ENCODE assay signal across 7 cellular contexts in genomic region chr7:35184961-35185360, GRCh38.
DNase-seq lines count a peak whose midpoint lies in the region; TF ChIP-seq lines count a peak whose summit lies in the region.
"Not testable (repeated sequence)": the region's sequence is repeated elsewhere in the genome, so short reads cannot be mapped to it uniquely, and the experiment has no call there.

No MANE protein-coding gene starts in this region.

- H3K4me1 Mint-ChIP-seq in brain: peaks cover 25% of the 10 kb centered on the region
- H3K4me1 Mint-ChIP-seq in glutamatergic neuron (ENCODE audit: low read depth, unreplicated experiment): not testable (repeated sequence)
- peaks cover 12% of the 10 kb centered on the region for H3K4me1 Mint-ChIP-seq in osteocyte (ENCODE audit: unreplicated experiment)

- TF ChIP-seq CTCF in brain (conservative IDR thresholded peaks at IDR 0.05); glutamatergic neuron (IDR thresholded peaks at IDR 0.05; ENCODE audit: partially characterized antibody, unreplicated experiment); osteocyte (IDR thresholded peaks at IDR 0.05): not testable (repeated sequence)

- H3K27me3 Mint-ChIP-seq in brain (peaks cover 29% of the 10 kb centered on the region), glutamatergic neuron (ENCODE audit: unreplicated experiment) (peaks cover 11% of the 10 kb centered on the region), osteocyte (ENCODE audit: unreplicated experiment) (peaks cover 31% of the 10 kb centered on the region)

- not testable (repeated sequence) for H3K9ac ChIP-seq in iPS-15b (ENCODE audit: low read depth, low read length)

- H3K27ac Mint-ChIP-seq in brain: peak overlapping the region in 1 of 5 experiments; percentile 1
- H3K27ac Mint-ChIP-seq in glutamatergic neuron (ENCODE audit: unreplicated experiment); osteocyte (ENCODE audit: unreplicated experiment): not testable (repeated sequence)

- H3K4me3 ChIP-seq in MG63: peak overlapping the region; percentile 49
- H3K4me3 ChIP-seq in SJSA1: peak overlapping the region; percentile 42
- H3K4me3 ChIP-seq in iPS-15b (ENCODE audit: low read depth, low read length): peak overlapping the region; percentile 61

- not testable (repeated sequence) for H3K4me1 ChIP-seq in SJSA1 (replicated peaks); iPS-15b (ENCODE audit: control insufficient read depth, insufficient read depth, low read length)

- peak overlapping the region; percentile 65 for H3K27ac ChIP-seq in SJSA1

- H3K36me3 ChIP-seq in MG63; SJSA1; iPS-15b (ENCODE audit: control insufficient read depth, insufficient read depth, low read length): not testable (repeated sequence)

- H3K4me3 Mint-ChIP-seq in brain: peak overlapping the region; percentile 81 to 86 (median 83)
- H3K4me3 Mint-ChIP-seq in glutamatergic neuron (ENCODE audit: unreplicated experiment): peak overlapping the region; percentile 37
- peak overlapping the region; percentile 28 for H3K4me3 Mint-ChIP-seq in osteocyte (ENCODE audit: unreplicated experiment)

- H3K36me3 Mint-ChIP-seq in brain; glutamatergic neuron (ENCODE audit: unreplicated experiment); osteocyte (ENCODE audit: unreplicated experiment): not testable (repeated sequence)

- DNase-seq in DMS 273 (lab: John Stamatoyannopoulos, UW; ENCODE audit: unreplicated experiment): peak; percentile 37
- DNase-seq in MG63; SJSA1 (ENCODE audit: low read depth in 1 of 2, low spot score in 2 of 2); glutamatergic neuron; osteocyte (ENCODE audit: extremely low spot score, unreplicated experiment): not testable (repeated sequence)

- H3K9me3 Mint-ChIP-seq in brain; glutamatergic neuron (ENCODE audit: unreplicated experiment); osteocyte (ENCODE audit: unreplicated experiment): not testable (repeated sequence)

- not testable (repeated sequence) for H3K27me3 ChIP-seq in MG63; SJSA1 (replicated peaks)
- H3K27me3 ChIP-seq in iPS-15b (ENCODE audit: control insufficient read depth, insufficient read depth, low read length): peaks cover 29% of the 10 kb centered on the region

- H3K9me3 ChIP-seq in MG63; SJSA1 (replicated peaks); iPS-15b (ENCODE audit: control insufficient read depth, insufficient read depth, low read length): not testable (repeated sequence)

Comparison
In these comparisons a context has a peak if more than half of its experiments do, and no peak if none do; other contexts are left out.
1. H3K4me3 Mint-ChIP-seq: peak in every context shown above with its lines; median percentile 83 in brain; 37 in glutamatergic neuron; 28 in osteocyte.